In the genomic region with DNA sequence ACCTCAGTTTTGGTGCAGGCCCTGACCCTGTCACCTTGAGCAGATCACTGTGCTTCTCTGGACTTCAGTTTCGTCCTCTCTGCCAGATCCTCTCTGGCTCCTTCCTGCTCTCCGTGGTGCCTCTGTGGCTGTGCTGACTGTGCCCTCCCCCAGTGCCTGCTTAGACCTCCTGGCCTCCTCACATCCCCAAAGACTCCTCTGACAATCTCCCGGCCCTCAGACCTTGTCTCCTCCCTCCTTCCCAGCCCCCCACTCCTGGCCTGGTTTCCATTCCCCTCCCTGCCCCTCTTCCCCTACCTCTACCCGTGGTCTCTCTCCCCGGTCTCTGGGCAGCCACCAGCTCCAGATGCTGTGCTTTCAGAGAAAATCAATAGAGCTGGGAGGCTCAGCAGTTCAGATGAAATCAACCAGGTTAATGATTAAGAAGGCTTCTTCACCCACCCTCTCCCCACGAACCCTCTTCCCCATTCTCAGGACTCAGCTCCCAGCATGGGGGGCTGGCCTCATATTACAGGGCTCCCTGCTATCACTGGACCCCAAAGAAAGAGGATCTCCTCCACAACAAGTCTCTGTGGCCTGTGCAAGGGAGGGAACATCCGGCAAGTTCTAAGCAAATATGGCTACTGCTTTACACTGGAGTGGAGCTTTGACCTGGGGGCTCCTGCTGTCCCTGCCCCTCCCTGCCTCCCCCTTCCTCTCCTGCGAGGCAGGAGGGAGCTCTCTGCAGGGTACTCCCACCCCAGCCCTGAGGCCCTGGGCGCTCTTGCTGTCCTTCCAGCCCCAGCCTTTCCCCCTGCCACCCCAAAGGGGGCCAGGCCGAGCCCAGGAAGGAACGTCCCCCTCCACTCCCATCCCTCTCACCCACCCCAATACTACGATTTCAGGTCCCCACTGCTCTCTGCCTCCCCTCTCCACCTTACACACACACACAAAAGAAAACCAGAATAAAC, we compare ENCODE assay signal across 12 cellular contexts. TPM values are rescaled to one million over a fixed set of nuclear protein-coding genes. Genes with fewer than 3 reads are reported as not detected.
A peak's percentile ranks its signal among the peaks of the same experiment; 100 is the strongest.
DNase-seq lines count a peak whose midpoint lies in the region; ATAC-seq and TF ChIP-seq lines count a peak whose summit lies in the region.
"Had no signal": no experiment of that assay in that cellular context is flagged by ENCODE, and none has a peak within 500 bp of the region (broad histone marks: within the 10 kb centered on the region; RNA-seq: fewer than 3 reads in every experiment).

No MANE protein-coding gene starts in this region.

- peaks cover 1% of the 10 kb centered on the region for H3K27me3 Mint-ChIP-seq in endodermal cell (ENCODE audit: insufficient read depth)

- H3K9me3 ChIP-seq in endodermal cell (ENCODE audit: control insufficient read depth, low read length) = no peaks in the 10 kb centered on the region
- H3K9me3 ChIP-seq in mesodermal cell (ENCODE audit: control insufficient read depth, low read length) = no peaks in the 10 kb centered on the region
- no peaks in the 10 kb centered on the region for H3K9me3 ChIP-seq in tibial artery
- H3K9me3 ChIP-seq: colonic mucosa, gastrocnemius medialis had no signal

- peaks cover 5% of the 10 kb centered on the region for H3K36me3 Mint-ChIP-seq in endodermal cell (ENCODE audit: low read depth)

- H3K4me3 ChIP-seq in endodermal cell (ENCODE audit: low read length) = no peak overlapping the region
- H3K4me3 ChIP-seq in mesodermal cell (ENCODE audit: extremely low read depth, insufficient read depth, low read length, poor library complexity, severe bottlenecking) = no peak overlapping the region
- H3K4me3 ChIP-seq in tibial artery = peak overlapping the region; percentile 10 to 27
- H3K4me3 ChIP-seq: colonic mucosa, gastrocnemius medialis had no signal

- peak overlapping the region; percentile 37 for H3K27ac Mint-ChIP-seq in endodermal cell

- DNase-seq in NCI-H2227 (lab: John Stamatoyannopoulos, UW; ENCODE audit: unreplicated experiment) = peak; percentile 37
- peak; percentile 56 for DNase-seq in endodermal cell
- DNase-seq in tibial artery = no peak
- no peak for DNase-seq in NCI-H1417 (lab: John Stamatoyannopoulos, UW)
- DNase-seq: activated effector memory CD4-positive, alpha-beta T cell treated with Interleukin-2 at 50 U/mL for 16 hours; colonic mucosa; gastrocnemius medialis; SIG-M5; stimulated activated CD4-positive, alpha-beta T cell treated with anti-CD3 and anti-CD28 coated beads, Interleukin-2, amount 100 ng/mL, for 24 hours had no signal

- H3K36me3 ChIP-seq in endodermal cell (ENCODE audit: control insufficient read depth, insufficient read depth, low read length) (no peaks in the 10 kb centered on the region), mesodermal cell (ENCODE audit: control insufficient read depth, insufficient read depth, low read length) (peaks cover 14% of the 10 kb centered on the region), tibial artery (peaks cover 0 to 19% (median 0%) of the 10 kb centered on the region in 3 donors)
- H3K36me3 ChIP-seq: colonic mucosa, gastrocnemius medialis had no signal

- no peaks in the 10 kb centered on the region for H3K9me3 Mint-ChIP-seq in endodermal cell

- H3K27ac ChIP-seq in endodermal cell (ENCODE audit: low read depth, low read length) = peak overlapping the region; percentile 78
- H3K27ac ChIP-seq in mesodermal cell (ENCODE audit: low read depth, low read length, severe bottlenecking) = peak overlapping the region; percentile 72
- H3K27ac ChIP-seq in tibial artery = no peak overlapping the region
- H3K27ac ChIP-seq: colonic mucosa, gastrocnemius medialis had no signal

- peak overlapping the region; percentile 13 for H3K4me3 Mint-ChIP-seq in endodermal cell

- H3K27me3 ChIP-seq in endodermal cell (ENCODE audit: control insufficient read depth, insufficient read depth, low read length, poor library complexity, severe bottlenecking) (no peaks in the 10 kb centered on the region), tibial artery (no peaks in the 10 kb centered on the region)
- H3K27me3 ChIP-seq: colonic mucosa, gastrocnemius medialis had no signal

- H3K4me1 Mint-ChIP-seq in endodermal cell = peaks cover 36% of the 10 kb centered on the region

- intact Hi-C loops in tibial artery (cut with DNase I; ENCODE audit: low total_unique reads) = no loop called here

- H3K4me1 ChIP-seq in endodermal cell (ENCODE audit: control insufficient read depth, insufficient read depth, low read length) = peaks cover 29% of the 10 kb centered on the region
- H3K4me1 ChIP-seq in mesodermal cell (ENCODE audit: control insufficient read depth, insufficient read depth, low read length, poor library complexity, severe bottlenecking) = peaks cover 24% of the 10 kb centered on the region
- H3K4me1 ChIP-seq in tibial artery = peaks cover 0 to 16% (median 10%) of the 10 kb centered on the region in 4 donors
- H3K4me1 ChIP-seq: colonic mucosa had no signal

- no peak overlapping the region for H3K9ac ChIP-seq in endodermal cell (ENCODE audit: extremely low read depth, low read length, poor library complexity, severe bottlenecking)

- TF ChIP-seq CTCF in endodermal cell (conservative IDR thresholded peaks at IDR 0.05) (no peak), tibial artery (IDR thresholded peaks at IDR 0.05) (no peak)

- ATAC-seq in HG03135 (IDR thresholded peaks at IDR 0.05; ENCODE audit: unreplicated experiment) (no peak), HG03025 (IDR thresholded peaks at IDR 0.05; ENCODE audit: low FRiP score, unreplicated experiment) (no peak)
- ATAC-seq: gastrocnemius medialis had no signal

- 55 to 57% methylated on average over 5 to 12 of the region's 12 CpGs for WGBS in endodermal cell (ENCODE audit: insufficient coverage in 1 of 2, insufficient read length in 1 of 2), 2 experiments
- 51 to 52% methylated on average over 5 to 8 of the region's 12 CpGs for WGBS in mesodermal cell (ENCODE audit: insufficient coverage in 2 of 2), 2 experiments

RNA-seq across cellular contexts. Expression of a gene that starts 8.5 kb away (rescaled TPM):
- 10 to 100 TPM; 15.0 to 15.5 TPM for total RNA-seq in endodermal cell
- polyA plus RNA-seq in endodermal cell (2013, experiment 1 of 2) = 8.9 TPM
- polyA plus RNA-seq in endodermal cell (2013, experiment 2 of 2) = 10.9 TPM
- 5.4 TPM for polyA plus RNA-seq in mesodermal cell (2013, experiment 1 of 2)
- 6.9 TPM for polyA plus RNA-seq in mesodermal cell (2013, experiment 2 of 2)

RNA-seq across cellular contexts. Expression of a gene that starts 16.4 kb away (rescaled TPM):
- total RNA-seq in endodermal cell = 10 to 100 TPM; 20.8 to 21.7 TPM
- 25.3 TPM for polyA plus RNA-seq in endodermal cell (2013, experiment 1 of 2)
- 22.1 TPM for polyA plus RNA-seq in endodermal cell (2013, experiment 2 of 2)
- 33.2 TPM for polyA plus RNA-seq in mesodermal cell (2013, experiment 1 of 2)
- polyA plus RNA-seq in mesodermal cell (2013, experiment 2 of 2) = 30.5 TPM

RNA-seq across cellular contexts. Expression of a gene that starts 28.0 kb away (rescaled TPM):
- total RNA-seq in endodermal cell = 10 to 100 TPM; 32.7 to 33.6 TPM
- polyA plus RNA-seq in endodermal cell (2013, experiment 1 of 2) = 26.2 TPM
- polyA plus RNA-seq in endodermal cell (2013, experiment 2 of 2) = 26.1 TPM
- polyA plus RNA-seq in mesodermal cell (2013, experiment 1 of 2) = 19.4 TPM
- polyA plus RNA-seq in mesodermal cell (2013, experiment 2 of 2) = 15.7 TPM

Comparison
In these comparisons a context has a peak if more than half of its experiments do, and no peak if none do; other contexts are left out.
1. DNase-seq: peak in NCI-H2227 (single experiment) and endodermal cell (single experiment); none in tibial artery (0 of 2) and NCI-H1417 (0 of 3).
2. H3K27ac ChIP-seq: peak in endodermal cell (single experiment) and mesodermal cell (single experiment); none in tibial artery (0 of 2).
3. H3K4me3 ChIP-seq: peak in tibial artery (2 of 2); none in endodermal cell (single experiment) and mesodermal cell (single experiment).